ENCODE assay signal across 6 cellular contexts in the genomic region with DNA sequence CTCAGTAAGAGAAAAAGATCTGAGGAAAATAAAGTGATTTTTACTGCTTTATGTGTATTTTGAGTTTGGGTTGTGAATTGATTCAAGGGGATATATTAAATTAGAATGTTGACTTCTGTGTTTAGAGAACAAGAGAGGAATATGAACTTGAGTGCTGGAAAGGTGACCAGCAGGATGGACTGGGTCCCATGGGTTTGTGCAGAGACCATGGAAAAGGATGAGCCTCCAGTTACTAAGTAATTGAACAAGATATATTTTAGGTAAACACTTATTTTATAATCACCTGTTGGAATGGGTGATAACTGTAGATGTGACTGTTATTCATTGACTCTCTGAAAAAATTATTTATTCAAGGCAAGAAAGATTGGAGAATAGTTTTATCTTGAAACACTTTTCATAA.
"Had no signal": no experiment of that assay in that cellular context is flagged by ENCODE, and none has a peak within 500 bp of the region (broad histone marks: within the 10 kb centered on the region; RNA-seq: fewer than 3 reads in every experiment).

No MANE protein-coding gene starts in this region.

- ATAC-seq: GM23338 had no signal

- DNase-seq: H9, HCEC 1CT, IMR-90, KBM-7 had no signal

- H3K27ac ChIP-seq: KMS-11 had no signal

- H3K4me3 ChIP-seq: GM23338 had no signal
